Comparison of ENCODE assay signal across 8 cellular contexts in genomic region chrX:39755152-39756032, GRCh38.
DNase-seq lines count a peak whose midpoint lies in the region; ATAC-seq and TF ChIP-seq lines count a peak whose summit lies in the region.

No MANE protein-coding gene starts in this region.

- H3K4me1 Mint-ChIP-seq in naive thymus-derived CD4-positive, alpha-beta T cell = peaks cover 0 to 12% (median 6%) of the 10 kb centered on the region in 7 donors
- peaks cover 25% of the 10 kb centered on the region for H3K4me1 Mint-ChIP-seq in WTC11

- H3K9me3 ChIP-seq in MM.1S (replicated peaks; ENCODE audit: insufficient read depth, low read length) = no peaks in the 10 kb centered on the region
- no peaks in the 10 kb centered on the region for H3K9me3 ChIP-seq in naive thymus-derived CD4-positive, alpha-beta T cell (ENCODE audit: control insufficient read depth in 2 of 3, low read length in 3 of 3)

- H3K4me1 ChIP-seq in MM.1S (ENCODE audit: low read length) = no peaks in the 10 kb centered on the region
- peaks cover 0 to 3% of the 10 kb centered on the region in 2 donors for H3K4me1 ChIP-seq in naive thymus-derived CD4-positive, alpha-beta T cell (ENCODE audit: control insufficient read depth in 2 of 2, insufficient read depth in 2 of 2, low read length in 2 of 2)

- no peaks in the 10 kb centered on the region for H3K27me3 Mint-ChIP-seq in naive thymus-derived CD4-positive, alpha-beta T cell
- H3K27me3 Mint-ChIP-seq in WTC11 (ENCODE audit: low read depth) = peaks cover 5% of the 10 kb centered on the region

- no peaks in the 10 kb centered on the region for H3K27me3 ChIP-seq in MM.1S (replicated peaks; ENCODE audit: insufficient read depth, low read length)
- no peaks in the 10 kb centered on the region for H3K27me3 ChIP-seq in naive thymus-derived CD4-positive, alpha-beta T cell (ENCODE audit: control insufficient read depth in 2 of 2, insufficient read depth in 2 of 2, low read length in 2 of 2)

- peaks cover 0 to 1% (median 0%) of the 10 kb centered on the region in 11 donors for H3K9me3 Mint-ChIP-seq in naive thymus-derived CD4-positive, alpha-beta T cell
- peaks cover 4% of the 10 kb centered on the region for H3K9me3 Mint-ChIP-seq in WTC11

- H3F3A ChIP-seq in MM.1S (ENCODE audit: insufficient read depth, low read length) = no peaks in the 10 kb centered on the region

- no peak overlapping the region for H3K27ac ChIP-seq in MM.1S (ENCODE audit: low read length)
- H3K27ac ChIP-seq in naive thymus-derived CD4-positive, alpha-beta T cell (ENCODE audit: low read depth, low read length) = no peak overlapping the region

- no peak overlapping the region for H3K4me3 Mint-ChIP-seq in naive thymus-derived CD4-positive, alpha-beta T cell
- no peak overlapping the region for H3K4me3 Mint-ChIP-seq in WTC11

- POLR2A ChIA-PET in HEK293T (lab: Yijun Ruan, JAX) = interaction anchor here (0.8 to 1.6 kb wide), 7 partner anchors 9 to 112 kb away, joined by 3 to 5 read pairs (median 4); no protein-coding TSS in a partner anchor
- POLR2A ChIA-PET in naive thymus-derived CD4-positive, alpha-beta T cell (lab: Charles Lee) = interaction anchor here (0.6 kb wide), 1 partner anchor 678 kb away, joined by 4 read pairs; no protein-coding TSS in a partner anchor
- POLR2A ChIA-PET in WTC11 (lab: Charles Lee) = no interaction called here

- no peak for TF ChIP-seq CTCF in MM.1S (IDR thresholded peaks at IDR 0.05; ENCODE audit: low read length)
- no peak for TF ChIP-seq CTCF in WTC11 (IDR thresholded peaks at IDR 0.05)

- no peak overlapping the region for H3K27ac Mint-ChIP-seq in naive thymus-derived CD4-positive, alpha-beta T cell
- H3K27ac Mint-ChIP-seq in WTC11 = no peak overlapping the region

- DNase-seq in HEK293T (ENCODE audit: extremely low spot score) (peak; percentile 78), SHP77 (lab: John Stamatoyannopoulos, UW) (peak; percentile 60 to 76), fibroblast of the conjunctiva (ENCODE audit: low read depth) (peak; percentile 82), pons (ENCODE audit: low spot score) (peak; percentile 32), MM.1S (no peak), GF-D8 (lab: John Stamatoyannopoulos, UW) (no peak), WTC11 (ENCODE audit: low spot score) (no peak)
- DNase-seq in naive thymus-derived CD4-positive, alpha-beta T cell = no peak

- H3K79me2 ChIP-seq in MM.1S (ENCODE audit: low read length) = no peaks in the 10 kb centered on the region

- no peaks in the 10 kb centered on the region for H4K20me1 ChIP-seq in MM.1S (ENCODE audit: insufficient read depth, low read length)

- ATAC-seq in naive thymus-derived CD4-positive, alpha-beta T cell = no peak
- no peak; the same call in 1 of the 2 replicates for ATAC-seq in WTC11

- CTCF ChIA-PET in HEK293T (lab: Yijun Ruan, JAX) = interaction anchor here (1.0 kb wide), 1 partner anchor 24 kb away, joined by 6 read pairs; no protein-coding TSS in a partner anchor
- CTCF ChIA-PET in naive thymus-derived CD4-positive, alpha-beta T cell (lab: Charles Lee) = no interaction called here
- CTCF ChIA-PET in WTC11 (lab: Charles Lee) = no interaction called here

- H2AFZ ChIP-seq in MM.1S (ENCODE audit: low read length) = no peak overlapping the region

- H3K36me3 Mint-ChIP-seq in naive thymus-derived CD4-positive, alpha-beta T cell = no peaks in the 10 kb centered on the region
- H3K36me3 Mint-ChIP-seq in WTC11 = no peaks in the 10 kb centered on the region

- intact Hi-C loops in naive thymus-derived CD4-positive, alpha-beta T cell (cut with micrococcal nuclease) = no loop called here

- H3K9ac ChIP-seq in MM.1S (ENCODE audit: low read length) = no peak overlapping the region

- H3K36me3 ChIP-seq in MM.1S (replicated peaks; ENCODE audit: insufficient read depth, low read length) = no peaks in the 10 kb centered on the region
- no peaks in the 10 kb centered on the region for H3K36me3 ChIP-seq in naive thymus-derived CD4-positive, alpha-beta T cell (ENCODE audit: control insufficient read depth in 2 of 3, insufficient read depth in 3 of 3, low read length in 3 of 3)

- no peak overlapping the region for H3K4me2 ChIP-seq in MM.1S (ENCODE audit: low read depth, low read length)

- no peaks in the 10 kb centered on the region for H3K9me2 ChIP-seq in MM.1S (replicated peaks; ENCODE audit: insufficient read depth, low read length)

- H3K4me3 ChIP-seq in MM.1S (ENCODE audit: low read length) = no peak overlapping the region
- no peak overlapping the region for H3K4me3 ChIP-seq in naive thymus-derived CD4-positive, alpha-beta T cell (ENCODE audit: low read length)

TF ChIP-seq in HEK293T, 16 proteins besides CTCF, POLR2A, EP300 and RAD21:
- TF ChIP-seq PKNOX1 (IDR thresholded peaks at IDR 0.05) (peak; percentile 44; the same call in 1 of the 2 replicates), ZNF384 (IDR thresholded peaks at IDR 0.05) (no peak), NFRKB (IDR thresholded peaks at IDR 0.05) (no peak), BHLHE40 (IDR thresholded peaks at IDR 0.05; ENCODE audit: borderline replicate concordance) (no peak), LEF1 (IDR thresholded peaks at IDR 0.05; ENCODE audit: borderline replicate concordance) (no peak), L3MBTL2 (conservative IDR thresholded peaks at IDR 0.05) (peak; percentile 70), HDGF (IDR thresholded peaks at IDR 0.05; ENCODE audit: borderline replicate concordance) (no peak), CTBP1 (IDR thresholded peaks at IDR 0.05; ENCODE audit: borderline replicate concordance) (no peak), SUZ12 (IDR thresholded peaks at IDR 0.05) (no peak)

TF ChIP-seq in WTC11, 78 proteins besides CTCF, POLR2A, EP300 and RAD21:
- TF ChIP-seq ZNF317 (CRISPR knock-in tag; IDR thresholded peaks at IDR 0.05; ENCODE audit: borderline replicate concordance, low read depth) (no peak), FOXP1 (CRISPR knock-in tag; IDR thresholded peaks at IDR 0.05; ENCODE audit: borderline replicate concordance) (no peak), ZNF532 (CRISPR knock-in tag; IDR thresholded peaks at IDR 0.05; ENCODE audit: borderline replicate concordance) (no peak), HMGA2 (CRISPR knock-in tag; IDR thresholded peaks at IDR 0.05) (no peak)

Comparison
In these comparisons a context has a peak if more than half of its experiments do, and no peak if none do; other contexts are left out.
1. DNase-seq: peak in HEK293T (single experiment), SHP77 (2 of 2), fibroblast of the conjunctiva (single experiment) and pons (single experiment); none in MM.1S (single experiment), GF-D8 (single experiment), naive thymus-derived CD4-positive, alpha-beta T cell (0 of 9) and WTC11 (single experiment).